8 cellular contexts compared by ENCODE assay signal in the genomic region with DNA sequence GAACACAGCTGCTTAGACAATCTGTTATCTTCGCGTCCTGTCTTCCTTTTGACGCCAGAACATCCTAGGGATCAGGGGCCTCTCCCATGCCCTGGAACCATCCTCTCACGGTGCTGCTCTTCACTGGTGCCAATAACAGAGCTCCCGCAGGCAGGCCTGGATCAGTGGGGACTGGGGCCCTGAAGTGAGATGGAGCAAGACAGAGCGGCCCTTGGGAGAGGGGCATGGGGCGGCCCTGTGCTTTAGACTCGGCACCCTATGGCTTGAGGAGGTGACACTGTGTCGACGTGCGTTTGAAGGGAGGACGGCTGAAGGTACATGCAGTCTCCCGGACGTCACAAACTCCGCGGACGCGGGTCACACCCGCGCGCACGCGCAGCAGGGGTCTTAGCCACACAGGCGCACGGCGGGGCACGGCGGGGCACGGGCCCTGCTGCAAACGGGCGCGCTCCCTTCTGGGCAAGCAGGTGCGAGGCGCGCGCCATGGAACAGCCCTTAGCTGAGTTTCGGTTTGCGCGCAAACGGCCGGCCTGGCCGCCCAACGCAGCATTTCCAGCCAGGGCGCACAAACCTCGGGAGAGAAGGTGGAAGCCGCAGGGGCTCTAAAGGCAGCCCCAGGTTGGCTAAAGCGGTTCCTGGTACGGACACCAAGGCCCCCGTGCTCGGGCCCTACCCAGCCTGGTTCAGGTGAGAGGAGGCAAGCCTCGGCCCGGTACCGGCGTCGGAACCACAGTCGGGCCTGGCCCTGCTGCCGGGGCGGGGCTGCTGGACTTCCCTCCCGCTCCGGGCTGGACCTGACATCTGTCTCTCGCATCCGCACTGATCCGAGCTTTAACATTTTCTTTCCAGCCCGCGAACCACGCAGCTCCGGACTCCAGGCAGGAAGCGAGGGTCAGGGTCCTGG. TPM values are rescaled to one million over a fixed set of nuclear protein-coding genes. Genes with fewer than 3 reads are reported as not detected.
DNase-seq lines count a peak whose midpoint lies in the region; ATAC-seq and TF ChIP-seq lines count a peak whose summit lies in the region.

No MANE protein-coding gene starts in this region.

- H3K4me3 ChIP-seq in fibroblast of villous mesenchyme (ENCODE audit: low read depth, low read length) (peak overlapping the region; percentile 41), skeletal muscle cell (ENCODE audit: low read depth, low read length) (peak overlapping the region; percentile 42)

- peaks cover 8% of the 10 kb centered on the region for H3K4me1 Mint-ChIP-seq in T-helper 1 cell treated with Interleukin-12 subunit alpha and Interleukin-12 subunit beta and Interleukin-4 antibody, amounts not matched to agents 30 μg/mL and 1 μg/mL, for 36 hours (ENCODE audit: low read depth)

- TF ChIP-seq CTCF in fibroblast of villous mesenchyme (IDR thresholded peaks at IDR 0.05; ENCODE audit: insufficient read depth, low read depth, low read length), result no peak

- DNase-seq in activated T-cell treated with anti-CD3 and anti-CD28 coated beads for 24 hours (ENCODE audit: low read depth), result peak; percentile 12
- DNase-seq in activated T-cell treated with anti-CD3 and anti-CD28 coated beads, Interleukin-2, amount 50 U/mL, for 1 hour, result no peak
- peak; percentile 16 for DNase-seq in fibroblast of villous mesenchyme (ENCODE audit: low read depth)
- DNase-seq in skeletal muscle cell (ENCODE audit: low read depth), result no peak
- no peak for DNase-seq in Kasumi-1 (lab: John Stamatoyannopoulos, UW)
- DNase-seq in superior temporal gyrus (ENCODE audit: extremely low spot score), result no peak

- H3K36me3 Mint-ChIP-seq in T-helper 1 cell treated with Interleukin-12 subunit alpha and Interleukin-12 subunit beta and Interleukin-4 antibody, amounts not matched to agents 30 μg/mL and 1 μg/mL, for 36 hours (ENCODE audit: low read depth), result peaks cover 4% of the 10 kb centered on the region

- no peak for ATAC-seq in HG03159 (IDR thresholded peaks at IDR 0.05; ENCODE audit: unreplicated experiment)

- peaks cover 76% of the 10 kb centered on the region for H3K27me3 Mint-ChIP-seq in T-helper 1 cell treated with Interleukin-12 subunit alpha and Interleukin-12 subunit beta and Interleukin-4 antibody, amounts not matched to agents 30 μg/mL and 1 μg/mL, for 36 hours (ENCODE audit: low read depth)

- no peaks in the 10 kb centered on the region for H3K9me3 Mint-ChIP-seq in T-helper 1 cell treated with Interleukin-12 subunit alpha and Interleukin-12 subunit beta and Interleukin-4 antibody, amounts not matched to agents 30 μg/mL and 1 μg/mL, for 36 hours

- no peak overlapping the region for H3K27ac Mint-ChIP-seq in T-helper 1 cell treated with Interleukin-12 subunit alpha and Interleukin-12 subunit beta and Interleukin-4 antibody, amounts not matched to agents 30 μg/mL and 1 μg/mL, for 36 hours

- peak overlapping the region; percentile 73 for H3K4me3 Mint-ChIP-seq in T-helper 1 cell treated with Interleukin-12 subunit alpha and Interleukin-12 subunit beta and Interleukin-4 antibody, amounts not matched to agents 30 μg/mL and 1 μg/mL, for 36 hours

RNA-seq across cellular contexts. Expression of gene RNF17, which starts 16.5 kb away (rescaled TPM):
- total RNA-seq in fibroblast of villous mesenchyme, result 0.86 and 1.9 TPM in 2 replicates

Comparison
In these comparisons a context has a peak if more than half of its experiments do, and no peak if none do; other contexts are left out.
1. DNase-seq: peak in activated T-cell treated with anti-CD3 and anti-CD28 coated beads for 24 hours (single experiment) and fibroblast of villous mesenchyme (single experiment); none in activated T-cell treated with anti-CD3 and anti-CD28 coated beads, Interleukin-2, amount 50 U/mL, for 1 hour (single experiment), skeletal muscle cell (single experiment), Kasumi-1 (0 of 2) and superior temporal gyrus (single experiment).